ENCODE assay signal across 23 cellular contexts in genomic region chr1:36835696-36836095, GRCh38.
"Had no signal": no experiment of that assay in that cellular context is flagged by ENCODE, and none has a peak within 500 bp of the region (broad histone marks: within the 10 kb centered on the region; RNA-seq: fewer than 3 reads in every experiment).

No MANE protein-coding gene starts in this region.

- H3K4me1 ChIP-seq: ascending aorta had no signal

- H3K4me3 ChIP-seq: ascending aorta, cardiac muscle cell, K562 had no signal

- H3K27me3 ChIP-seq: ascending aorta, cardiac muscle cell had no signal

- H3K27ac ChIP-seq: ascending aorta, cardiac muscle cell, WERI-Rb-1 had no signal

- DNase-seq: activated CD4-positive, alpha-beta memory T cell treated with anti-CD3 and anti-CD28 coated beads, Interleukin-2, amount 10 ng/mL, durations not matched to agents 7 days and 5 days; activated CD4-positive, alpha-beta T cell treated with anti-CD3 and anti-CD28 coated beads for 1 hour; activated CD4-positive, alpha-beta T cell treated with anti-CD3 and anti-CD28 coated beads for 48 hours; activated CD4-positive, CD25-positive, alpha-beta regulatory T cell; activated CD8-positive, alpha-beta memory T cell treated with anti-CD3 and anti-CD28 coated beads for 24 hours; activated CD8-positive, alpha-beta memory T cell treated with anti-CD3 and anti-CD28 coated beads, Interleukin-2, amount 10 ng/mL, durations not matched to agents 7 days and 5 days; activated CD8-positive, alpha-beta memory T cell treated with anti-CD3 and anti-CD28 coated beads, Interleukin-2, amount 50 U/mL, for 48 hours; activated effector memory CD4-positive, alpha-beta T cell treated with Interleukin-2 at 50 U/mL for 16 hours; activated naive CD4-positive, alpha-beta T cell; activated naive CD8-positive, alpha-beta T cell treated with anti-CD3 and anti-CD28 coated beads, Interleukin-2, amount 10 ng/mL, durations not matched to agents 7 days and 5 days; activated T-cell treated with anti-CD3 and anti-CD28 coated beads, Interleukin-2, amount 50 U/mL, for 48 hours; NCI-H1436; NCI-H1694; NCI-H2171 treated with DMSO at 0.1 percent for 48 hours; Right ventricle myocardium superior; SW 1271; T-helper 1 cell; T-helper 2 cell; T-helper 9 cell; WERI-Rb-1 had no signal

- H3K36me3 ChIP-seq: ascending aorta, cardiac muscle cell had no signal

- H3K9me3 ChIP-seq: ascending aorta had no signal
